18 cellular contexts compared by ENCODE assay signal in genomic region chr22:45880091-45880651, GRCh38.
A peak's percentile ranks its signal among the peaks of the same experiment; 100 is the strongest.
DNase-seq lines count a peak whose midpoint lies in the region; ATAC-seq and TF ChIP-seq lines count a peak whose summit lies in the region.
"Had no signal": no experiment of that assay in that cellular context is flagged by ENCODE, and none has a peak within 500 bp of the region (broad histone marks: within the 10 kb centered on the region; RNA-seq: fewer than 3 reads in every experiment).

No MANE protein-coding gene starts in this region.

- H3K4me3 ChIP-seq in left ventricle myocardium inferior (peak overlapping the region; percentile 17), iPS-18a (ENCODE audit: low read length) (peak overlapping the region; percentile 45), neural progenitor cell (no peak overlapping the region), Karpas-422 (ENCODE audit: low read length) (no peak overlapping the region), smooth muscle cell (no peak overlapping the region)
- H3K4me3 ChIP-seq: BLaER1 treated with 17β-estradiol and CSF1 and Interleukin-3, amounts not matched to agents 10 nM and 100 nM; mucosa of descending colon had no signal

- H3F3A ChIP-seq in neural progenitor cell (ENCODE audit: low read depth) (peaks cover 16% of the 10 kb centered on the region), smooth muscle cell (ENCODE audit: low read depth) (no peaks in the 10 kb centered on the region)

- H3K27me3 Mint-ChIP-seq in neural progenitor cell (ENCODE audit: insufficient read depth, low read depth) = peaks cover 13% of the 10 kb centered on the region

- DNase-seq in left ventricle myocardium inferior = no peak
- no peak for DNase-seq in left cardiac atrium
- DNase-seq in neural progenitor cell (ENCODE audit: low spot score) = no peak
- no peak for DNase-seq in activated gamma-delta T cell treated with Interleukin-2 at 50 U/mL for 16 hours
- no peak for DNase-seq in globus pallidus (ENCODE audit: low spot score)
- no peak for DNase-seq in Karpas-422
- DNase-seq in smooth muscle cell (lab: John Stamatoyannopoulos, UW; ENCODE audit: unreplicated experiment) = no peak
- DNase-seq: activated CD4-positive, alpha-beta T cell treated with anti-CD3 and anti-CD28 coated beads for 1 hour; erythroblast; foreskin keratinocyte; mucosa of descending colon; occipital lobe; stimulated activated CD4-positive, alpha-beta T cell treated with anti-CD3 and anti-CD28 coated beads, Interleukin-15, amount 100 ng/mL, for 24 hours; T1000 had no signal

- peak overlapping the region; percentile 95 for H3K27ac Mint-ChIP-seq in neural progenitor cell
- H3K27ac Mint-ChIP-seq: activated T-helper 1 cell treated with anti-CD3 and anti-CD28 coated beads, Interleukin-12 subunit alpha, Interleukin-12 subunit beta, Interleukin-2, Interleukin-4 antibody, amounts not matched to agents 30 ng/mL and 10 ng/mL and 1 ng/mL, durations not matched to agents 14 hours and 24 hours and 36 hours had no signal

- no peak overlapping the region for H3K9ac ChIP-seq in iPS-18a (ENCODE audit: low read length)
- no peak overlapping the region for H3K9ac ChIP-seq in neural progenitor cell
- no peak overlapping the region for H3K9ac ChIP-seq in Karpas-422 (ENCODE audit: low read length)
- no peak overlapping the region for H3K9ac ChIP-seq in smooth muscle cell (ENCODE audit: low read depth)
- H3K9ac ChIP-seq: BLaER1 treated with 17β-estradiol and CSF1 and Interleukin-3, amounts not matched to agents 10 nM and 100 nM had no signal

- no peaks in the 10 kb centered on the region for H4K20me1 ChIP-seq in neural progenitor cell (ENCODE audit: low read depth)
- H4K20me1 ChIP-seq in Karpas-422 (ENCODE audit: insufficient read depth, low read depth, low read length) = no peaks in the 10 kb centered on the region
- H4K20me1 ChIP-seq in smooth muscle cell (ENCODE audit: low read depth) = no peaks in the 10 kb centered on the region

- H2AFZ ChIP-seq in neural progenitor cell (replicated peaks) (no peak overlapping the region), Karpas-422 (ENCODE audit: low read length) (no peak overlapping the region), smooth muscle cell (ENCODE audit: low read depth) (no peak overlapping the region)

- no peaks in the 10 kb centered on the region for H3K9me3 ChIP-seq in left ventricle myocardium inferior (replicated peaks)
- H3K9me3 ChIP-seq in iPS-18a (ENCODE audit: control insufficient read depth, low read depth, low read length) = no peaks in the 10 kb centered on the region
- no peaks in the 10 kb centered on the region for H3K9me3 ChIP-seq in neural progenitor cell (ENCODE audit: low read depth)
- no peaks in the 10 kb centered on the region for H3K9me3 ChIP-seq in Karpas-422 (ENCODE audit: low read length)
- H3K9me3 ChIP-seq in smooth muscle cell (replicated peaks; ENCODE audit: low read depth) = no peaks in the 10 kb centered on the region
- H3K9me3 ChIP-seq: BLaER1 treated with 17β-estradiol and CSF1 and Interleukin-3, amounts not matched to agents 10 nM and 100 nM; mucosa of descending colon had no signal

- H3K27ac ChIP-seq in left ventricle myocardium inferior (replicated peaks) = peak overlapping the region; percentile 4
- H3K27ac ChIP-seq in iPS-18a (ENCODE audit: low read length) = no peak overlapping the region
- no peak overlapping the region for H3K27ac ChIP-seq in neural progenitor cell
- H3K27ac ChIP-seq in Karpas-422 (ENCODE audit: low read length) = no peak overlapping the region
- no peak overlapping the region for H3K27ac ChIP-seq in smooth muscle cell (ENCODE audit: low read depth)
- H3K27ac ChIP-seq: BLaER1 treated with 17β-estradiol and CSF1 and Interleukin-3, amounts not matched to agents 10 nM and 100 nM; foreskin keratinocyte; HL-60 had no signal

- H3K4me1 Mint-ChIP-seq in neural progenitor cell = peaks cover 56% of the 10 kb centered on the region

- intact Hi-C loops in left ventricle myocardium inferior (cut with micrococcal nuclease) = no loop called here
- intact Hi-C loops in left cardiac atrium (cut with DNase I) = no loop called here

- peak overlapping the region; percentile 78 for H3K4me3 Mint-ChIP-seq in neural progenitor cell
- H3K4me3 Mint-ChIP-seq: activated T-helper 1 cell treated with anti-CD3 and anti-CD28 coated beads, Interleukin-12 subunit alpha, Interleukin-12 subunit beta, Interleukin-2, Interleukin-4 antibody, amounts not matched to agents 30 ng/mL and 10 ng/mL and 1 ng/mL, durations not matched to agents 14 hours and 24 hours and 36 hours had no signal

- H3K36me3 Mint-ChIP-seq in neural progenitor cell = no peaks in the 10 kb centered on the region

- TF ChIP-seq CTCF in left ventricle myocardium inferior (IDR thresholded peaks at IDR 0.05; ENCODE audit: borderline replicate concordance) (no peak), neural progenitor cell (IDR thresholded peaks at IDR 0.05) (no peak), smooth muscle cell (IDR thresholded peaks at IDR 0.05; ENCODE audit: borderline replicate concordance, insufficient read depth, poor library complexity, severe bottlenecking) (no peak)

- H3K27me3 ChIP-seq in left ventricle myocardium inferior (ENCODE audit: low read depth) = peaks cover 83% of the 10 kb centered on the region
- peaks cover 70% of the 10 kb centered on the region for H3K27me3 ChIP-seq in iPS-18a (ENCODE audit: control insufficient read depth, insufficient read depth, low read length)
- peaks cover 19% of the 10 kb centered on the region for H3K27me3 ChIP-seq in neural progenitor cell
- no peaks in the 10 kb centered on the region for H3K27me3 ChIP-seq in Karpas-422 (ENCODE audit: low read length)
- H3K27me3 ChIP-seq in smooth muscle cell (ENCODE audit: low read depth) = peaks cover 9% of the 10 kb centered on the region

- H3K36me3 ChIP-seq in left ventricle myocardium inferior (no peaks in the 10 kb centered on the region), iPS-18a (ENCODE audit: control insufficient read depth, low read depth, low read length) (no peaks in the 10 kb centered on the region), neural progenitor cell (no peaks in the 10 kb centered on the region), Karpas-422 (ENCODE audit: insufficient read depth, low read length) (no peaks in the 10 kb centered on the region), smooth muscle cell (ENCODE audit: low read depth) (no peaks in the 10 kb centered on the region)
- H3K36me3 ChIP-seq: BLaER1 treated with 17β-estradiol and CSF1 and Interleukin-3, amounts not matched to agents 10 nM and 100 nM had no signal

- no peaks in the 10 kb centered on the region for H3K9me2 ChIP-seq in Karpas-422 (replicated peaks; ENCODE audit: insufficient read depth, low read length)

- 89% methylated on average over 18 of the region's 18 CpGs for whole genome bisulfite sequencing in smooth muscle cell (ENCODE audit: low lambda C conversion rate)

- H3K4me2 ChIP-seq in neural progenitor cell (no peak overlapping the region), Karpas-422 (ENCODE audit: low read depth, low read length, poor library complexity, severe bottlenecking) (no peak overlapping the region), smooth muscle cell (no peak overlapping the region)

- peaks cover 1% of the 10 kb centered on the region for H3K9me3 Mint-ChIP-seq in neural progenitor cell
- H3K9me3 Mint-ChIP-seq: activated T-helper 1 cell treated with anti-CD3 and anti-CD28 coated beads, Interleukin-12 subunit alpha, Interleukin-12 subunit beta, Interleukin-2, Interleukin-4 antibody, amounts not matched to agents 30 ng/mL and 10 ng/mL and 1 ng/mL, durations not matched to agents 14 hours and 24 hours and 36 hours had no signal

- H3K79me2 ChIP-seq in neural progenitor cell (ENCODE audit: low read depth) = no peaks in the 10 kb centered on the region
- H3K79me2 ChIP-seq in Karpas-422 (ENCODE audit: low read length) = no peaks in the 10 kb centered on the region
- no peaks in the 10 kb centered on the region for H3K79me2 ChIP-seq in smooth muscle cell (ENCODE audit: low read depth)

- ATAC-seq in left cardiac atrium = no peak
- ATAC-seq: foreskin keratinocyte, mucosa of descending colon had no signal

- peaks cover 53% of the 10 kb centered on the region for H3K4me1 ChIP-seq in left ventricle myocardium inferior
- H3K4me1 ChIP-seq in iPS-18a (ENCODE audit: control insufficient read depth, low read depth, low read length) = peaks cover 29% of the 10 kb centered on the region
- peaks cover 40% of the 10 kb centered on the region for H3K4me1 ChIP-seq in neural progenitor cell
- H3K4me1 ChIP-seq in Karpas-422 (ENCODE audit: low read length) = peaks cover 5% of the 10 kb centered on the region; the same call in 1 of the 2 replicates
- H3K4me1 ChIP-seq in smooth muscle cell (ENCODE audit: low read depth) = peaks cover 12% of the 10 kb centered on the region
- H3K4me1 ChIP-seq: foreskin keratinocyte had no signal

Comparison
In these comparisons a context has a peak if more than half of its experiments do, and no peak if none do; other contexts are left out.
1. H3K4me3 ChIP-seq: peak in left ventricle myocardium inferior (single experiment) and iPS-18a (single experiment); none in neural progenitor cell (single experiment), Karpas-422 (single experiment) and smooth muscle cell (single experiment).